23 cellular contexts compared by ENCODE assay signal in genomic region chr7:55223023-55223422, GRCh38.
"Had no signal": no experiment of that assay in that cellular context is flagged by ENCODE, and none has a peak within 500 bp of the region (broad histone marks: within the 10 kb centered on the region; RNA-seq: fewer than 3 reads in every experiment).

No MANE protein-coding gene starts in this region.

- DNase-seq: effector memory CD4-positive, alpha-beta T cell; heart left ventricle; hippocampal formation; kidney glomerular epithelial cell; left ventricle myocardium inferior; mesenchymal stem cell; midbrain; psoas muscle; retina; spleen; stimulated activated CD4-positive, alpha-beta T cell treated with anti-CD3 and anti-CD28 coated beads, Interleukin-15, amount 100 ng/mL, for 24 hours; stimulated activated CD4-positive, alpha-beta T cell treated with anti-CD3 and anti-CD28 coated beads, Interleukin-1b, Interleukin-23, amount 100 ng/mL, for 48 hours; stimulated activated CD4-positive, alpha-beta T cell treated with anti-CD3 and anti-CD28 coated beads, Interleukin-4, amount 100 ng/mL, for 4 hours; stimulated activated naive B cell treated with anti-CD40 and anti-IgM and Interleukin-4, amounts not matched to agents 10 μg/mL and 1 μg/mL and 100 μg/mL, for 72 hours; stimulated activated naive CD8-positive, alpha-beta T cell treated with anti-CD3 and anti-CD28 coated beads, Interleukin-15, amount 100 ng/mL, for 72 hours; testis; transverse colon had no signal

- H3K9me3 ChIP-seq: psoas muscle, testis, transverse colon had no signal

- H3K27ac ChIP-seq: heart left ventricle, left ventricle myocardium inferior, neural progenitor cell, parathyroid adenoma, psoas muscle, spleen, testis, transverse colon had no signal

- H3K4me3 ChIP-seq: heart left ventricle, left ventricle myocardium inferior, lung, neural progenitor cell, psoas muscle, spleen, testis, transverse colon had no signal

- H3K4me2 ChIP-seq: neural progenitor cell had no signal

- H3K4me1 ChIP-seq: heart left ventricle, left ventricle myocardium inferior, parathyroid adenoma, psoas muscle, spleen, testis, transverse colon had no signal

- H3K9ac ChIP-seq: neural progenitor cell, parathyroid adenoma had no signal

- H3K27me3 ChIP-seq: heart left ventricle, neural progenitor cell, spleen, testis, transverse colon had no signal

- ATAC-seq: esophagus mucosa; heart left ventricle; natural killer cell treated with Interleukin-12 subunit alpha and Interleukin-12 subunit beta and Interleukin-15 and Interleukin-18, amount 100 ng/mL, for 72 hours; psoas muscle; sciatic nerve; stimulated activated naive B cell treated with anti-CD40 and anti-IgM and Interleukin-4, amounts not matched to agents 10 μg/mL and 1 μg/mL and 100 μg/mL, for 72 hours; stimulated activated naive CD8-positive, alpha-beta T cell treated with anti-CD3 and anti-CD28 coated beads, Interleukin-15, amount 100 ng/mL, for 72 hours had no signal

- H2AFZ ChIP-seq: neural progenitor cell, parathyroid adenoma had no signal

- H3K79me2 ChIP-seq: parathyroid adenoma had no signal

- H3K36me3 ChIP-seq: heart left ventricle, left ventricle myocardium inferior, neural progenitor cell, spleen, transverse colon had no signal
